In the genomic region with DNA sequence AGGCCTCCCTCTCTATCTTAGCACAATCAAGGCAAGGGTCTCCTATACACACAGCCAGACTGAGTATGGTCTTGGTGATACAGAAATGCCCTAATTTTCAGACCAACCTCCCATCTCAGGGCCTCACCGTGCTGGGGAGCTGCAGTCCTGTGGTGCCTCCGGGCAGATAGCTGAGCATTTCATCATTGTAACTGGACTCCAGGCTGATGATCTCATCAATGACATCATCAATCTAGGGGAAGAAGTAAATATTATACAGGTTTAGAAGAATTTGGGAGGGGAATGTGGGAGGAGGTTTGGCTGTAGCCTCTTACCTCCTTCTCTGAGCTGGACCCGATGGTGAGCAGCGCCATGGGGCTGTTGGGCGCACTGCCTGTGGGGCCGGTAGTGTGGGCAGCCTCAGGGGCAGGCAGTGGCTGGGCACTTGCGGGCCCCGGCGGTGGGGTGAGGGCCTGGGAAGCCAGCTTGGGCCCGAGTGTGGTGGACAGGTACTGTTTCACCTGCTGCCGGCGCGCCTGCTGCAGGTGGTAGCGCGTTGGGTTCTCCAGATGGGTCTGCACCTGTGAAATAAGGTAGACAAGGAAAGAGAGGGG, we compare ENCODE assay signal across 19 cellular contexts. TPM values are rescaled to one million over a fixed set of nuclear protein-coding genes. Genes with fewer than 3 reads are reported as not detected.
DNase-seq lines count a peak whose midpoint lies in the region; ATAC-seq and TF ChIP-seq lines count a peak whose summit lies in the region.
"Had no signal": no experiment of that assay in that cellular context is flagged by ENCODE, and none has a peak within 500 bp of the region (broad histone marks: within the 10 kb centered on the region; RNA-seq: fewer than 3 reads in every experiment).

No MANE protein-coding gene starts in this region.

- H2BK12ac ChIP-seq in H9 (ENCODE audit: insufficient read length, low read depth, low read length) = no peak overlapping the region

- H3K27ac Mint-ChIP-seq in H9 (peak overlapping the region in 2 of 3 experiments; percentile 9 to 90; a peak in 3 of 7 replicates), glutamatergic neuron (ENCODE audit: unreplicated experiment) (no peak overlapping the region)
- H3K27ac Mint-ChIP-seq: memory B cell had no signal

- H4K20me1 ChIP-seq in H9 (ENCODE audit: control insufficient read depth, insufficient read depth, insufficient read length) = no peaks in the 10 kb centered on the region

- H3K36me3 Mint-ChIP-seq in H9 (ENCODE audit: insufficient read depth in 1 of 3, low read depth in 3 of 3) (peaks cover 49 to 59% (median 50%) of the 10 kb centered on the region in 3 experiments), glutamatergic neuron (ENCODE audit: unreplicated experiment) (no peaks in the 10 kb centered on the region)

- H2BK5ac ChIP-seq in H9 (ENCODE audit: insufficient read length, low read length) = no peak overlapping the region

- no peak overlapping the region for H3K9ac ChIP-seq in H9 (ENCODE audit: extremely low read depth, insufficient read length, low read length)

- H4K91ac ChIP-seq in H9 (ENCODE audit: insufficient read length, low read depth, low read length) = no peak overlapping the region

- no peak overlapping the region; the same call in 1 of the 2 replicates for H3K4ac ChIP-seq in H9 (ENCODE audit: low read depth, low read length)

- H3K27me3 Mint-ChIP-seq in H9 (ENCODE audit: low read depth) = no peaks in the 10 kb centered on the region
- H3K27me3 Mint-ChIP-seq in glutamatergic neuron (ENCODE audit: unreplicated experiment) = no peaks in the 10 kb centered on the region
- H3K27me3 Mint-ChIP-seq: memory B cell had no signal

- H2AFZ ChIP-seq in H9 (ENCODE audit: low read length) = no peak overlapping the region

- H3K4me1 ChIP-seq in H9 (ENCODE audit: insufficient read depth, low read length) = peaks cover 5% of the 10 kb centered on the region
- H3K4me1 ChIP-seq: SJCRH30 had no signal

- no peak overlapping the region for H4K8ac ChIP-seq in H9 (replicated peaks; ENCODE audit: insufficient read length, low read depth, low read length)

- H2BK20ac ChIP-seq in H9 (ENCODE audit: low read depth, low read length, poor library complexity, severe bottlenecking) = no peak overlapping the region

- peaks cover 15 to 19% of the 10 kb centered on the region in 2 experiments for H3K4me1 Mint-ChIP-seq in H9
- peaks cover 3% of the 10 kb centered on the region for H3K4me1 Mint-ChIP-seq in glutamatergic neuron (ENCODE audit: low read depth, unreplicated experiment)

- H3K9me3 Mint-ChIP-seq in H9 (peaks cover 68 to 73% of the 10 kb centered on the region in 2 experiments), glutamatergic neuron (ENCODE audit: unreplicated experiment) (peaks cover 4% of the 10 kb centered on the region)
- H3K9me3 Mint-ChIP-seq: activated T-cell treated with anti-CD3 and anti-CD28 coated beads, Interleukin-2, amount 50 U/mL, for 72 hours; memory B cell had no signal

- no peak for ATAC-seq in HG02970 (IDR thresholded peaks at IDR 0.05; ENCODE audit: low FRiP score, unreplicated experiment)
- ATAC-seq: activated T-cell treated with anti-CD3 and anti-CD28 coated beads, Interleukin-2, amount 50 U/mL, for 72 hours had no signal

- H3K56ac ChIP-seq in H9 (ENCODE audit: insufficient read length, low read depth, low read length) = no peak overlapping the region

- no peak overlapping the region for H2BK120ac ChIP-seq in H9 (ENCODE audit: low read depth, low read length, poor library complexity, severe bottlenecking)

- DNase-seq in AG04450 (ENCODE audit: low read depth, low spot score) = peak; percentile 16
- no peak for DNase-seq in H9
- DNase-seq in astrocyte of the hippocampus (ENCODE audit: low read depth, low spot score) = peak; percentile 21
- peak; percentile 16 for DNase-seq in kidney tubule cell (ENCODE audit: low spot score)
- DNase-seq in glutamatergic neuron = no peak
- DNase-seq in D341Med (ENCODE audit: low spot score) = no peak
- no peak for DNase-seq in NCI-H69 (lab: John Stamatoyannopoulos, UW)
- DNase-seq: activated CD4-positive, CD25-positive, alpha-beta regulatory T cell; activated T-cell treated with anti-CD3 and anti-CD28 coated beads, Interleukin-2, amount 50 U/mL, for 72 hours; brain microvascular endothelial cell; GDM1; KBM-7; NCI-H1436 treated with DMSO at 0.1 percent for 48 hours; NCI-H774; SJCRH30; stimulated activated CD4-positive, alpha-beta T cell treated with anti-CD3 and anti-CD28 coated beads, Interleukin-1b, Interleukin-23, amount 100 ng/mL, for 48 hours had no signal

- TF ChIP-seq CTCF in AG04450 (IDR thresholded peaks at IDR 0.05; ENCODE audit: low read depth, low read length) (no peak), H9 (conservative IDR thresholded peaks at IDR 0.05) (no peak), glutamatergic neuron (IDR thresholded peaks at IDR 0.05; ENCODE audit: partially characterized antibody, unreplicated experiment) (no peak)

- H3K27ac ChIP-seq in AG04450 (ENCODE audit: low read depth, low read length) (peak overlapping the region; percentile 52), H9 (ENCODE audit: insufficient read length, low read depth, low read length) (no peak overlapping the region)
- H3K27ac ChIP-seq: brain microvascular endothelial cell, C4-2B, SJCRH30 had no signal

- H3K9me3 ChIP-seq in AG04450 (ENCODE audit: control insufficient read depth, insufficient read depth, low read length) (no peaks in the 10 kb centered on the region), H9 (ENCODE audit: control insufficient read depth, low read depth, low read length) (no peaks in the 10 kb centered on the region)
- H3K9me3 ChIP-seq: SJCRH30 had no signal

- H3K23ac ChIP-seq in H9 (ENCODE audit: insufficient read length, low read depth, low read length) = no peak overlapping the region

- peak overlapping the region in 1 of 2 experiments; percentile 18; a peak in 1 of 5 replicates for H3K4me3 Mint-ChIP-seq in H9
- no peak overlapping the region for H3K4me3 Mint-ChIP-seq in glutamatergic neuron (ENCODE audit: unreplicated experiment)
- H3K4me3 Mint-ChIP-seq: activated T-cell treated with anti-CD3 and anti-CD28 coated beads, Interleukin-2, amount 50 U/mL, for 72 hours; memory B cell had no signal

- CTCF ChIA-PET in AG04450 (lab: Charles Lee) = no interaction called here

- H3T11ph ChIP-seq in H9 (ENCODE audit: low read length) = no peak overlapping the region

- H3K27me3 ChIP-seq in AG04450 (ENCODE audit: control insufficient read depth, insufficient read depth, low read length) = no peaks in the 10 kb centered on the region
- H3K27me3 ChIP-seq in H9 (ENCODE audit: insufficient read depth, low read length) = no peaks in the 10 kb centered on the region
- H3K27me3 ChIP-seq: brain microvascular endothelial cell, SJCRH30 had no signal

- no peak overlapping the region for H3K4me3 ChIP-seq in AG04450 (ENCODE audit: low read depth, low read length)
- H3K4me3 ChIP-seq: SJCRH30 had no signal

- H3K14ac ChIP-seq in H9 (ENCODE audit: insufficient read depth, low read length) = no peak overlapping the region; the same call in 1 of the 2 replicates

- H3K18ac ChIP-seq in H9 (ENCODE audit: insufficient read length, low read depth, low read length) = no peak overlapping the region

- peaks cover 8% of the 10 kb centered on the region for H3K79me1 ChIP-seq in H9 (ENCODE audit: insufficient read depth, low read depth, low read length, poor library complexity, severe bottlenecking)

- WGBS in H9 (ENCODE audit: extremely low coverage, insufficient read length, low lambda C conversion rate) = no CpG with 5 or more reads among the region's 15 CpGs

- H3K4me2 ChIP-seq in H9 (ENCODE audit: insufficient read depth, insufficient read length, low read length) = no peak overlapping the region

- H4K5ac ChIP-seq in H9 (ENCODE audit: insufficient read length, low read depth, low read length) = no peak overlapping the region

- peak overlapping the region; percentile 58; the same call in 1 of the 2 replicates for H2BK15ac ChIP-seq in H9 (ENCODE audit: low read depth, low read length)

- POLR2A ChIA-PET in AG04450 (lab: Yijun Ruan, JAX) = no interaction called here

- H2AK5ac ChIP-seq in H9 (ENCODE audit: insufficient read length, low read length) = no peak overlapping the region

- H3K79me2 ChIP-seq in H9 (ENCODE audit: insufficient read depth, low read length) = peaks cover 12% of the 10 kb centered on the region; the same call in 1 of the 2 replicates

- peaks cover 7% of the 10 kb centered on the region for H3K23me2 ChIP-seq in H9 (ENCODE audit: insufficient read length, low read depth, low read length, poor library complexity, severe bottlenecking)

RNA-seq across cellular contexts. Expression of gene TFE3, which starts 5.2 kb away (rescaled TPM):
- 28.4 and 42.0 TPM in 2 replicates for polyA plus RNA-seq in AG04450 (2011; rRNA removed)
- polyA minus RNA-seq in AG04450 (2011; rRNA and poly(A)+ RNA removed) = 48.5 and 49.3 TPM in 2 replicates
- 58.9 and 59.8 TPM in 2 replicates for total RNA-seq in H9 (2021)
- 39.8 TPM for total RNA-seq in glutamatergic neuron (ENCODE audit: unreplicated experiment)

RNA-seq across cellular contexts. Expression of gene CCDC120, which starts 20.8 kb away (rescaled TPM):
- polyA plus RNA-seq in AG04450 (2011; rRNA removed) = 0.83 and 1.0 TPM in 2 replicates
- polyA minus RNA-seq in AG04450 (2011; rRNA and poly(A)+ RNA removed) = 1.00 and 1.1 TPM in 2 replicates
- total RNA-seq in H9 (2021) (14.5 and 15.7 TPM in 2 replicates), glutamatergic neuron (ENCODE audit: unreplicated experiment) (17.6 TPM)

RNA-seq across cellular contexts. Expression of gene PRAF2, which starts 35.8 kb away (rescaled TPM):
- 27.6 and 41.2 TPM in 2 replicates for polyA plus RNA-seq in AG04450 (2011; rRNA removed)
- polyA minus RNA-seq in AG04450 (2011; rRNA and poly(A)+ RNA removed) = 25.3 and 29.3 TPM in 2 replicates
- total RNA-seq in H9 (2021) = 12.2 and 13.4 TPM in 2 replicates
- total RNA-seq in glutamatergic neuron (ENCODE audit: unreplicated experiment) = 41.5 TPM

RNA-seq across cellular contexts. Expression of gene GRIPAP1, which starts 35.9 kb away (rescaled TPM):
- 24.3 and 25.0 TPM in 2 replicates for polyA plus RNA-seq in AG04450 (2011; rRNA removed)
- 18.3 and 21.1 TPM in 2 replicates for polyA minus RNA-seq in AG04450 (2011; rRNA and poly(A)+ RNA removed)
- total RNA-seq in H9 (2021) (70.1 and 71.8 TPM in 2 replicates), glutamatergic neuron (ENCODE audit: unreplicated experiment) (129 TPM)

RNA-seq across cellular contexts. Expression of gene WDR45, which starts 41.7 kb away (rescaled TPM):
- 78.4 and 96.1 TPM in 2 replicates for polyA plus RNA-seq in AG04450 (2011; rRNA removed)
- polyA minus RNA-seq in AG04450 (2011; rRNA and poly(A)+ RNA removed) = 59.5 and 106 TPM in 2 replicates
- 31.5 and 35.8 TPM in 2 replicates for total RNA-seq in H9 (2021)
- 66.4 TPM for total RNA-seq in glutamatergic neuron (ENCODE audit: unreplicated experiment)

Comparison
In these comparisons a context has a peak if more than half of its experiments do, and no peak if none do; other contexts are left out.
1. DNase-seq: peak in AG04450 (single experiment), astrocyte of the hippocampus (single experiment) and kidney tubule cell (single experiment); none in H9 (single experiment), glutamatergic neuron (single experiment), D341Med (single experiment) and NCI-H69 (single experiment).